In genomic region chr9:35646583-35647265, GRCh38 we compare ENCODE assay signal across 8 cellular contexts. TPM values are rescaled to one million over a fixed set of nuclear protein-coding genes. Genes with fewer than 3 reads are reported as not detected.
DNase-seq lines count a peak whose midpoint lies in the region; ATAC-seq and TF ChIP-seq lines count a peak whose summit lies in the region.

No MANE protein-coding gene starts in this region.

- H3K4me3 Mint-ChIP-seq in central memory CD8-positive, alpha-beta T cell = peak overlapping the region; percentile 90

- no peaks in the 10 kb centered on the region for H3K27me3 ChIP-seq in kidney epithelial cell (ENCODE audit: control insufficient read depth, insufficient read depth, low read length)

- peak overlapping the region; percentile 97 for H3K27ac Mint-ChIP-seq in central memory CD8-positive, alpha-beta T cell (ENCODE audit: low read depth)

- peak; percentile 87 for TF ChIP-seq CTCF in kidney epithelial cell (IDR thresholded peaks at IDR 0.05; ENCODE audit: insufficient read depth, low read length, poor library complexity, severe bottlenecking)

- peaks cover 24% of the 10 kb centered on the region for H3K36me3 Mint-ChIP-seq in central memory CD8-positive, alpha-beta T cell (ENCODE audit: insufficient read depth)

- DNase-seq in Ammon's horn (ENCODE audit: low spot score) = peak; percentile 94
- peak; percentile 91 for DNase-seq in NCI-H345 (lab: John Stamatoyannopoulos, UW)
- peak; percentile 83 for DNase-seq in activated CD4-positive, CD25-positive, alpha-beta regulatory T cell treated with anti-CD3 and anti-CD28 coated beads, Interleukin-2, amount 50 U/mL, for 16 hours (ENCODE audit: low read depth, low spot score)
- peak; percentile 85 to 88 for DNase-seq in central memory CD8-positive, alpha-beta T cell (ENCODE audit: low spot score in 2 of 2)
- DNase-seq in kidney epithelial cell (ENCODE audit: low read depth) = no peak
- DNase-seq in stimulated activated CD4-positive, alpha-beta T cell treated with anti-CD3 and anti-CD28 coated beads, Interleukin-15, amount 100 ng/mL, for 24 hours = peak; percentile 94

- H3K4me3 ChIP-seq in kidney epithelial cell (ENCODE audit: low read depth, low read length) = peak overlapping the region; percentile 60

- peaks cover 55% of the 10 kb centered on the region for H3K4me1 Mint-ChIP-seq in central memory CD8-positive, alpha-beta T cell

- H3K27me3 Mint-ChIP-seq in central memory CD8-positive, alpha-beta T cell = no peaks in the 10 kb centered on the region

- ATAC-seq in GM19035 (IDR thresholded peaks at IDR 0.05; ENCODE audit: unreplicated experiment) (peak; percentile 84), HG03280 (IDR thresholded peaks at IDR 0.05; ENCODE audit: unreplicated experiment) (peak; percentile 90)
- peak; percentile 85 for ATAC-seq in central memory CD8-positive, alpha-beta T cell (replicated peaks; ENCODE audit: extremely low read depth, poor library complexity, severe bottlenecking)

- H3K9me3 Mint-ChIP-seq in central memory CD8-positive, alpha-beta T cell = no peaks in the 10 kb centered on the region

- H3K36me3 ChIP-seq in kidney epithelial cell (ENCODE audit: control insufficient read depth, insufficient read depth, low read length) = no peaks in the 10 kb centered on the region

RNA-seq across cellular contexts. Expression of gene SIT1, which starts 4.0 kb away (rescaled TPM):
- total RNA-seq in kidney epithelial cell = not detected in 2 replicates

RNA-seq across cellular contexts. Expression of gene RMRP, which starts 11.1 kb away (rescaled TPM):
- total RNA-seq in kidney epithelial cell = 1,522 and 7,636 TPM in 2 replicates

RNA-seq across cellular contexts. Expression of gene CCDC107, which starts 11.4 kb away (rescaled TPM):
- total RNA-seq in kidney epithelial cell = 14.0 and 21.1 TPM in 2 replicates

RNA-seq across cellular contexts. Expression of gene ARHGEF39, which starts 18.3 kb away (rescaled TPM):
- 0.62 and 1.2 TPM in 2 replicates for total RNA-seq in kidney epithelial cell

RNA-seq across cellular contexts. Expression of gene CA9, which starts 27.0 kb away (rescaled TPM):
- total RNA-seq in kidney epithelial cell = 0.04 and 0.27 TPM in 2 replicates
